24 cellular contexts compared by ENCODE assay signal in the genomic region with DNA sequence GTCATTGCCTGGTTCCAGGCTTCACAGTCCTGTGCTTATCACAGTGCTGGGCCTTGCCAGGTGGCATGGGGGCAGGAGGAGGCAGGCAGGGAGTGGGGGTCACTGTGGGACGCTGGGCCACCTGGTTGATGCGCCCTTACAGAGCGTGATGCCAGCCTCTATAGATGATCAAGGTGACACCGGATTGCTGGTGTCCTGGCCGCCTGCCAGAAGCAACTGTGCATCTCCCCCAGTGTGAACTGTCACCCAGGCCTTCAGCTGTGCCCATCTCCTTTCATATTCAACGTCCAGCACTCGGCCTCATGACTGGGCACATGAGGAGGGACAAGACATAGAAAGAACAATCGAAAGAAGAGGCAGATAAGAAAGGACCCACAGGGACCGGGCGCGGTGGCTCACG.
"Had no signal": no experiment of that assay in that cellular context is flagged by ENCODE, and none has a peak within 500 bp of the region (broad histone marks: within the 10 kb centered on the region; RNA-seq: fewer than 3 reads in every experiment).

No MANE protein-coding gene starts in this region.

- H3K36me3 Mint-ChIP-seq: immature natural killer cell; memory B cell; mesothelial cell of epicardium; natural killer cell treated with Interleukin-12 subunit alpha and Interleukin-12 subunit beta and Interleukin-15 and Interleukin-18, amount 100 ng/mL, for 72 hours; stimulated activated memory B cell treated with anti-CD40 and anti-IgM and Interleukin-4, amounts not matched to agents 10 μg/mL and 1 μg/mL and 100 μg/mL, for 72 hours had no signal

- H3K9me3 ChIP-seq: right lobe of liver, testis had no signal

- FAIRE-seq: colon, keratinocyte had no signal

- H3K27me3 ChIP-seq: right lobe of liver, testis, tibial nerve had no signal

- H3K4me1 Mint-ChIP-seq: immature natural killer cell; memory B cell; stimulated activated memory B cell treated with anti-CD40 and anti-IgM and Interleukin-4, amounts not matched to agents 10 μg/mL and 1 μg/mL and 100 μg/mL, for 72 hours had no signal

- H3K4me3 ChIP-seq: esophagus squamous epithelium, neural progenitor cell, psoas muscle, right lobe of liver, testis, tibial nerve had no signal

- DNase-seq: effector memory CD8-positive, alpha-beta T cell; esophagus squamous epithelium; foreskin keratinocyte; immature natural killer cell; left colon; occipital lobe; retina; stimulated activated CD4-positive, alpha-beta T cell treated with anti-CD3 and anti-CD28 coated beads, Interleukin-15, amount 100 ng/mL, for 24 hours; stimulated activated CD4-positive, alpha-beta T cell treated with anti-CD3 and anti-CD28 coated beads, Interleukin-1b, Interleukin-23, amount 100 ng/mL, for 48 hours; stimulated activated CD4-positive, alpha-beta T cell treated with anti-CD3 and anti-CD28 coated beads, Interleukin-4, amount 100 ng/mL, for 24 hours; testis had no signal

- H3K4me2 ChIP-seq: neural progenitor cell had no signal

- H3K4me1 ChIP-seq: esophagus squamous epithelium, foreskin keratinocyte, neural progenitor cell, parathyroid adenoma, psoas muscle, right lobe of liver, testis, tibial nerve had no signal

- H3K27ac Mint-ChIP-seq: dendritic cell treated with granulocyte-macrophage colony-stimulating factor and Interleukin-4, amounts not matched to agents 40 ng/mL and 50 ng/mL, for 4 days; effector memory CD8-positive, alpha-beta T cell; immature natural killer cell; memory B cell; mesothelial cell of epicardium; natural killer cell treated with Interleukin-12 subunit alpha and Interleukin-12 subunit beta and Interleukin-15 and Interleukin-18, amount 100 ng/mL, for 72 hours; neural progenitor cell; stimulated activated memory B cell treated with anti-CD40 and anti-IgM and Interleukin-4, amounts not matched to agents 10 μg/mL and 1 μg/mL and 100 μg/mL, for 72 hours; stimulated activated naive CD8-positive, alpha-beta T cell treated with anti-CD3 and anti-CD28 coated beads, Interleukin-15, Interleukin-2, amounts not matched to agents 100 ng/mL and 50 ng/mL, for 24 hours had no signal

- H3K4me3 Mint-ChIP-seq: dendritic cell treated with granulocyte-macrophage colony-stimulating factor and Interleukin-4, amounts not matched to agents 40 ng/mL and 50 ng/mL, for 4 days; effector memory CD8-positive, alpha-beta T cell; immature natural killer cell; memory B cell; mesothelial cell of epicardium; natural killer cell treated with Interleukin-12 subunit alpha and Interleukin-12 subunit beta and Interleukin-15 and Interleukin-18, amount 100 ng/mL, for 72 hours; neural progenitor cell; stimulated activated memory B cell treated with anti-CD40 and anti-IgM and Interleukin-4, amounts not matched to agents 10 μg/mL and 1 μg/mL and 100 μg/mL, for 72 hours; stimulated activated naive CD8-positive, alpha-beta T cell treated with anti-CD3 and anti-CD28 coated beads, Interleukin-15, Interleukin-2, amounts not matched to agents 100 ng/mL and 50 ng/mL, for 24 hours had no signal

- H3K27me3 Mint-ChIP-seq: dendritic cell treated with granulocyte-macrophage colony-stimulating factor and Interleukin-4, amounts not matched to agents 40 ng/mL and 50 ng/mL, for 4 days; stimulated activated memory B cell treated with anti-CD40 and anti-IgM and Interleukin-4, amounts not matched to agents 10 μg/mL and 1 μg/mL and 100 μg/mL, for 72 hours had no signal

- H3K36me3 ChIP-seq: esophagus squamous epithelium, neural progenitor cell, right lobe of liver, tibial nerve had no signal

- H3K9ac ChIP-seq: neural progenitor cell, parathyroid adenoma had no signal

- H3K27ac ChIP-seq: esophagus squamous epithelium, foreskin keratinocyte, neural progenitor cell, parathyroid adenoma, psoas muscle, right lobe of liver, testis, tibial nerve had no signal
